In the genomic region with DNA sequence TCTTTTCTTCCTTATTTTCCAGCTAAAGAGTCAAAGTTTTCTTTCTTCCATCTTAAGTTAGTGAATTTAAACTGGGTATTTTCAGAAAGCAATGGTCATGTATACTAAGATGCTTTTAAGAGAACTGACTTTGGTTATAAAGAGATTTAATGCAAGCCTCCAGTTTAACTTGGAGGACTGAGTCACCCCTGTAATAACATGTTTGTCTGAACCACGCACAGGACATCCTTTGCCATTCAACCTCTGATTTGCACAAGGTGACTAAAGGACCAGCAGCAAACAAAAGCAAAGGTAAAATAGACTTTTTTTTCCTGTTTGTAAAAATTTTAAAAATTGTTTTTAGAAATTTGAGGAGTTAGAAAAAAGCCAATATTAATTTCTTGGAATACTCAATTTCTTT, we compare ENCODE assay signal across 26 cellular contexts. TPM values are rescaled to one million over a fixed set of nuclear protein-coding genes. Genes with fewer than 3 reads are reported as not detected.
"Had no signal": no experiment of that assay in that cellular context is flagged by ENCODE, and none has a peak within 500 bp of the region (broad histone marks: within the 10 kb centered on the region; RNA-seq: fewer than 3 reads in every experiment).

No MANE protein-coding gene starts in this region.

- H3K4me3 ChIP-seq: K562 had no signal

- FAIRE-seq: K562 had no signal

- H3K27ac ChIP-seq: KMS-11, RWPE1 had no signal

- H3K9me3 ChIP-seq: SK-N-SH had no signal

- H3K4me2 ChIP-seq: KMS-11, SK-N-SH had no signal

- H3K9me2 ChIP-seq: SK-N-SH had no signal

- ATAC-seq: K562, Panc1 had no signal

- DNase-seq: Kasumi-1, MV-4-11, NCI-H1048, NCI-H1105, NCI-H1417, NCI-H1436 treated with DMSO at 0.1 percent for 48 hours, NCI-H1694, NCI-H187 treated with DMSO at 0.1 percent for 48 hours, NCI-H2081, NCI-H2107, NCI-H226, NCI-H446, NCI-H510A, NCI-H524 treated with DMSO at 0.1 percent for 48 hours, NCI-H69, NCI-H774, SHP77, SK-N-SH, SW 1271 had no signal

- H3K9ac ChIP-seq: KMS-11, SK-N-SH had no signal

RNA-seq across cellular contexts. Expression of gene HYAL4, which starts 2.9 kb away (rescaled TPM):
- total RNA-seq: K562, M059J, SK-MEL-5 had no signal
- polyA plus RNA-seq: IgD-negative memory B cell, K562, SK-N-SH had no signal
